In the genomic region with DNA sequence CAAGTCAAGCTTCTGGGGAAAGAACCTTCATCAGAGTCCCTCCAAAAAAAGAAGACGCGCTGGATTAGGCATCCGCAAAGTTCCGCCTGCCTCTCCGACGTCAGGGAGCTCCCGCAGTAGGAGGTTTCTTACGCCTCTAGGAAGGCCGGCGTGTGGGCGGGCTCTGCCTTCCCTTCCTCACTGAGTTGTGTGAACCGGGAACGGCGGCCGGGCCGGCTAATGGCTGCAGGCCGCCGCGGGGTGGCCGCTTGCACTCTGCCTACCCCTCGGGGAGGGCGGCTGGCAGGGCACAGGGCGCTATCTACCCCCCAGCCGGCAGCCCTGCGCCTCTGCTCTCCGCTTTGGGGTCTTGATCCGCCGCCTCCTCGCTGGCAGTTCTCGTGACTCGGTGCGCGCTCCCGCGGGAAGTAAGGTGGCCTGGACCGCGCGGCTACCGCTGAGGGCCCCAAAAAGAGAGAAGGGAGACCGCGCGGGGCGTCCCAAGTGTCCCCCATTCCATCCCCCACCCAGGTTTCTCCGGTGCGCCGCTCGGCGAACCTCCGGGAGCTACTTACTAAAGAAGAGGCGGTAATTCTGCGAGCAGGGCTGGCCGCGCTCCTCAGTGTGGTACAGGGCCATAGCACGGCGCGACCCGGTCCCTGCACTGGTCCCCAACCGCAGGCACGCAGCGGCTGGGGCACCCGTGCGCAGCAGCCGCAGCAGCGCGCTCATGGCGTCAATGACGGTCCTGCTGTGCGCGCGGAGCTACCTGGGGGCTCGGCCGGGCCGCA, we compare ENCODE assay signal across 8 cellular contexts. TPM values are rescaled to one million over a fixed set of nuclear protein-coding genes. Genes with fewer than 3 reads are reported as not detected.
DNase-seq lines count a peak whose midpoint lies in the region; ATAC-seq and TF ChIP-seq lines count a peak whose summit lies in the region.

PPA2 (minus strand) TSS at position 723 of the 770 bp plus-strand sequence; CDS start at position 711, 12 bp downstream.

- no peaks in the 10 kb centered on the region for H3K27me3 ChIP-seq in KMS-11 (ENCODE audit: insufficient read depth, low read depth)

- no peaks in the 10 kb centered on the region for H3K36me3 ChIP-seq in KMS-11 (ENCODE audit: insufficient read depth)

- peak within 1 kb of the TSS; percentile 91 for H3K4me2 ChIP-seq in KMS-11

- peaks cover 5% of the 10 kb centered on the region for H3K9me3 Mint-ChIP-seq in nephron progenitor cell
- H3K9me3 Mint-ChIP-seq in stimulated activated naive CD8-positive, alpha-beta T cell treated with anti-CD3 and anti-CD28 coated beads, Interleukin-15, Interleukin-2, amounts not matched to agents 100 ng/mL and 50 ng/mL, for 24 hours = no peaks in the 10 kb centered on the region

- H3K36me3 Mint-ChIP-seq in nephron progenitor cell (ENCODE audit: low read depth) = peaks cover 26% of the 10 kb centered on the region
- H3K36me3 Mint-ChIP-seq in stimulated activated naive CD8-positive, alpha-beta T cell treated with anti-CD3 and anti-CD28 coated beads, Interleukin-15, Interleukin-2, amounts not matched to agents 100 ng/mL and 50 ng/mL, for 24 hours (ENCODE audit: low read depth) = peaks cover 20% of the 10 kb centered on the region

- H3K4me1 ChIP-seq in KMS-11 (ENCODE audit: low read depth, poor library complexity, severe bottlenecking) = peaks cover 39% of the 10 kb centered on the region

- H3K27ac ChIP-seq in KMS-11 = peak within 1 kb of the TSS; percentile 91

- peaks cover 21% of the 10 kb centered on the region for H3K4me1 Mint-ChIP-seq in nephron progenitor cell
- peaks cover 45% of the 10 kb centered on the region for H3K4me1 Mint-ChIP-seq in stimulated activated naive CD8-positive, alpha-beta T cell treated with anti-CD3 and anti-CD28 coated beads, Interleukin-15, Interleukin-2, amounts not matched to agents 100 ng/mL and 50 ng/mL, for 24 hours (ENCODE audit: low read depth)

- peak within 1 kb of the TSS; percentile 94 for H3K9ac ChIP-seq in KMS-11

- peak within 1 kb of the TSS; percentile 99 for H3K27ac Mint-ChIP-seq in nephron progenitor cell
- H3K27ac Mint-ChIP-seq in stimulated activated naive CD8-positive, alpha-beta T cell treated with anti-CD3 and anti-CD28 coated beads, Interleukin-15, Interleukin-2, amounts not matched to agents 100 ng/mL and 50 ng/mL, for 24 hours = peak within 1 kb of the TSS; percentile 98

- H2AFZ ChIP-seq in KMS-11 (ENCODE audit: low read depth) = peak within 1 kb of the TSS; percentile 75

- peaks cover 47% of the 10 kb centered on the region for H3K79me2 ChIP-seq in KMS-11 (ENCODE audit: insufficient read depth, low read depth)

- peak; percentile 84 for ATAC-seq in GM21786 (IDR thresholded peaks at IDR 0.05; ENCODE audit: unreplicated experiment)

- peaks cover 9% of the 10 kb centered on the region; the same call in 1 of the 2 replicates for H4K20me1 ChIP-seq in KMS-11 (ENCODE audit: insufficient read depth)

- peak within 1 kb of the TSS; percentile 99 for H3K4me3 Mint-ChIP-seq in nephron progenitor cell
- H3K4me3 Mint-ChIP-seq in stimulated activated naive CD8-positive, alpha-beta T cell treated with anti-CD3 and anti-CD28 coated beads, Interleukin-15, Interleukin-2, amounts not matched to agents 100 ng/mL and 50 ng/mL, for 24 hours = peak within 1 kb of the TSS; percentile 97

- TF ChIP-seq CTCF in KMS-11 (conservative IDR thresholded peaks at IDR 0.05; ENCODE audit: low read depth, low read length) = no peak
- TF ChIP-seq CTCF in fibroblast of the aortic adventitia (IDR thresholded peaks at IDR 0.05; ENCODE audit: insufficient read depth, low read length) = no peak
- TF ChIP-seq CTCF in nephron progenitor cell (IDR thresholded peaks at IDR 0.05) = no peak

- H3K4me3 ChIP-seq in KMS-11 (IDR thresholded peaks at IDR 0.05; ENCODE audit: insufficient read depth, low read depth, low read length) (no peak within 1 kb of the TSS), fibroblast of the aortic adventitia (ENCODE audit: low read depth, low read length) (peak within 1 kb of the TSS; percentile 87)

- H3K27me3 Mint-ChIP-seq in nephron progenitor cell (ENCODE audit: low read depth, poor library complexity) = peaks cover 12% of the 10 kb centered on the region
- H3K27me3 Mint-ChIP-seq in stimulated activated naive CD8-positive, alpha-beta T cell treated with anti-CD3 and anti-CD28 coated beads, Interleukin-15, Interleukin-2, amounts not matched to agents 100 ng/mL and 50 ng/mL, for 24 hours = no peaks in the 10 kb centered on the region

- peak; percentile 90 for DNase-seq in EL
- peak; percentile 29 for DNase-seq in SHP77 treated with DMSO at 0.1 percent for 48 hours (lab: John Stamatoyannopoulos, UW)
- DNase-seq in activated effector memory CD4-positive, alpha-beta T cell treated with anti-CD3 and anti-CD28 coated beads, Interleukin-2, amount 50 U/mL, for 16 hours = peak; percentile 89
- peak; percentile 88 for DNase-seq in fibroblast of the aortic adventitia (ENCODE audit: low read depth)
- DNase-seq in nephron progenitor cell = peak; percentile 78

RNA-seq across cellular contexts. Expression of gene PPA2, which starts in this region (rescaled TPM):
- total RNA-seq in fibroblast of the aortic adventitia (ENCODE audit: low replicate concordance) = 78.9 and 470 TPM in 2 replicates

Comparison
In these comparisons a context has a peak if more than half of its experiments do, and no peak if none do; other contexts are left out.
1. DNase-seq: peak in every context shown above with its lines; median percentile 90 in EL; 89 in activated effector memory CD4-positive, alpha-beta T cell treated with anti-CD3 and anti-CD28 coated beads, Interleukin-2, amount 50 U/mL, for 16 hours; 88 in fibroblast of the aortic adventitia; 78 in nephron progenitor cell; 29 in SHP77 treated with DMSO at 0.1 percent for 48 hours.